8 cellular contexts compared by ENCODE assay signal in genomic region chr1:75908717-75909152, GRCh38. TPM values are rescaled to one million over a fixed set of nuclear protein-coding genes. Genes with fewer than 3 reads are reported as not detected.
DNase-seq lines count a peak whose midpoint lies in the region; ATAC-seq, FAIRE-seq and TF ChIP-seq lines count a peak whose summit lies in the region.

No MANE protein-coding gene starts in this region.

- ATAC-seq in HG03039 (IDR thresholded peaks at IDR 0.05; ENCODE audit: unreplicated experiment), result no peak

- H3K36me3 Mint-ChIP-seq in glutamatergic neuron (ENCODE audit: unreplicated experiment), result no peaks in the 10 kb centered on the region

- H3K27me3 Mint-ChIP-seq in glutamatergic neuron (ENCODE audit: unreplicated experiment), result no peaks in the 10 kb centered on the region

- peak; percentile 33 for TF ChIP-seq CTCF in glutamatergic neuron (IDR thresholded peaks at IDR 0.05; ENCODE audit: partially characterized antibody, unreplicated experiment)

- no peak overlapping the region for H3K27ac Mint-ChIP-seq in glutamatergic neuron (ENCODE audit: unreplicated experiment)

- peak; percentile 48 to 52 for DNase-seq in AML-193 (lab: John Stamatoyannopoulos, UW)
- peak; percentile 1 for DNase-seq in GM19238 (ENCODE audit: insufficient read length, low spot score)
- peak; percentile 7 for DNase-seq in HTR-8/SVneo (ENCODE audit: insufficient read length, low spot score)
- peak; percentile 8 for DNase-seq in RPMI8226
- DNase-seq in glutamatergic neuron, result peak; percentile 23
- no peak for DNase-seq in NCI-H1092 (lab: John Stamatoyannopoulos, UW)
- no peak for DNase-seq in frontal cortex (ENCODE audit: low spot score in 2 of 2)

- no peak for FAIRE-seq in HTR-8/SVneo (lab: Jason Lieb, UNC)
- FAIRE-seq in frontal cortex (lab: Jason Lieb, UNC), result no peak

- H3K4me3 Mint-ChIP-seq in glutamatergic neuron (ENCODE audit: unreplicated experiment), result no peak overlapping the region

- H3K9me3 Mint-ChIP-seq in glutamatergic neuron (ENCODE audit: unreplicated experiment), result peaks cover 3% of the 10 kb centered on the region

- no peaks in the 10 kb centered on the region for H3K4me1 Mint-ChIP-seq in glutamatergic neuron (ENCODE audit: low read depth, unreplicated experiment)

RNA-seq across cellular contexts. Expression of gene ASB17, which starts 23.5 kb away (rescaled TPM):
- not detected for total RNA-seq in glutamatergic neuron (ENCODE audit: unreplicated experiment)
- total RNA-seq in frontal cortex, result not detected

Comparison
In these comparisons a context has a peak if more than half of its experiments do, and no peak if none do; other contexts are left out.
1. DNase-seq: peak in AML-193 (2 of 2), GM19238 (single experiment), HTR-8/SVneo (single experiment), RPMI8226 (single experiment) and glutamatergic neuron (single experiment); none in NCI-H1092 (single experiment) and frontal cortex (0 of 2).